ENCODE assay signal across 25 cellular contexts in the genomic region with DNA sequence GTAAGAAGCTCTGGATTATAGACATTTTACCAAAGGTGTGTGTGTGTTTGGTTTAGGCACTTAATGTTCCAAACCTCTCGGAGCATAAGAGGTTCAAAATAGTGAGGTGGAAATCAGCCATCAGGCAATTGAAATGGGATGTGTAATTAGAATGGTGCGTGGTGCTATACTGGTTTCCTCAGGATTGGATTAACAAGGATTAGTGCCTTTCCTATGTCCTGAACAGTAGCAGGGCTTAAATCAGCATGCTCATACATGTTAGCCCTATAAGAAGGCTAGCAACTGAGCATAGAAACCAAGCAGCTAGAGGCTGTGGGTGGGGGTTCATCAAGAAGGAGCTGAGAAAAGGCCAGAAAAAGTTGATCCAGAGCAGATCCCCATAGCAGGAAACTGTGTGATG.
DNase-seq lines count a peak whose midpoint lies in the region; ATAC-seq, FAIRE-seq and TF ChIP-seq lines count a peak whose summit lies in the region.
"Had no signal": no experiment of that assay in that cellular context is flagged by ENCODE, and none has a peak within 500 bp of the region (broad histone marks: within the 10 kb centered on the region; RNA-seq: fewer than 3 reads in every experiment).

No MANE protein-coding gene starts in this region.

- POLR2A ChIA-PET in GM12878 (lab: Charles Lee): interaction anchor here (0.6 to 1.3 kb wide), 5 partner anchors 8 to 1342 kb away, joined by 3 to 9 read pairs (median 3); no protein-coding TSS in a partner anchor

- H3K27me3 ChIP-seq in GM12878 (replicated peaks in 1 of 2; ENCODE audit: control insufficient read depth in 2 of 2, insufficient read depth in 2 of 2, low read length in 1 of 2): no peaks in the 10 kb centered on the region
- no peaks in the 10 kb centered on the region for H3K27me3 ChIP-seq in lower lobe of right lung (ENCODE audit: low read depth)

- H3K4me2 ChIP-seq in GM12878 (ENCODE audit: control insufficient read depth, insufficient read depth): no peak overlapping the region
- H3K4me2 ChIP-seq: PC-9, SK-N-SH had no signal

- SMC1A ChIA-PET in GM12878 (lab: Charles Lee; ENCODE audit: uncharacterized antibody, unreplicated experiment): interaction anchor here (0.7 to 2.8 kb wide), 9 partner anchors 8 to 553 kb away, joined by 3 to 24 read pairs (median 5); no protein-coding TSS in a partner anchor

- H3K27ac ChIP-seq in GM12878 (ENCODE audit: control insufficient read depth, insufficient read depth): no peak overlapping the region
- no peak overlapping the region for H3K27ac ChIP-seq in lower lobe of right lung
- H3K27ac ChIP-seq: PC-9 had no signal

- no peaks in the 10 kb centered on the region for H4K20me1 ChIP-seq in GM12878 (ENCODE audit: control insufficient read depth, insufficient read depth)

- no TSS peak for BruUV-seq in GM12878 (replicated peaks; lab: Mats Ljungman, UMichigan)

- TF ChIP-seq EP300 in GM12878 (IDR thresholded peaks at IDR 0.05; ENCODE audit: borderline replicate concordance in 1 of 2, control insufficient read depth in 1 of 2, low read depth in 2 of 2, low read length in 2 of 2): no peak

- H2AFZ ChIP-seq in GM12878 (ENCODE audit: control insufficient read depth, low read depth, low read length): no peak overlapping the region
- H2AFZ ChIP-seq: PC-9 had no signal

- no peak for TF ChIP-seq POLR2A in GM12878 (IDR thresholded peaks at IDR 0.05; ENCODE audit: low read depth, low read length)

- TF ChIP-seq CTCF in GM12878 (IDR thresholded peaks at IDR 0.05 in 2 of 3, conservative IDR thresholded peaks at IDR 0.05 in 1 of 3; ENCODE audit: control insufficient read depth in 2 of 3, extremely low read depth in 1 of 3, insufficient read depth in 1 of 3, low read depth in 3 of 3, low read length in 3 of 3) (no peak), lower lobe of right lung (IDR thresholded peaks at IDR 0.05) (no peak)

- H3K36me3 ChIP-seq in GM12878 (ENCODE audit: control insufficient read depth in 2 of 2, insufficient read depth in 2 of 2, low read length in 1 of 2) (no peaks in the 10 kb centered on the region), lower lobe of right lung (no peaks in the 10 kb centered on the region)

- no peak for TF ChIP-seq RAD21 in GM12878 (IDR thresholded peaks at IDR 0.05; ENCODE audit: insufficient read depth, low read depth, low read length)

- CTCF ChIA-PET in GM12878 (lab: Yijun Ruan, JAX): interaction anchor here (0.6 to 1.4 kb wide), 4 partner anchors 8 to 109 kb away, joined by 3 to 5 read pairs (median 4); no protein-coding TSS in a partner anchor

- H3K79me2 ChIP-seq in GM12878 (ENCODE audit: control insufficient read depth, insufficient read depth, low read length): no peaks in the 10 kb centered on the region

- 95% methylated on average over 2 of the region's 2 CpGs for WGBS in GM12878 (ENCODE audit: insufficient coverage, insufficient replicate concordance, low lambda C conversion rate, missing lambda C conversion rate)

- in situ Hi-C loops in GM12878 (cut with MboI): no loop called here

- no peak overlapping the region for H3K9ac ChIP-seq in GM12878 (ENCODE audit: control insufficient read depth, insufficient read depth, low read length)
- H3K9ac ChIP-seq: SK-N-SH had no signal

- H3K9me3 ChIP-seq in GM12878 (replicated peaks; ENCODE audit: control insufficient read depth, insufficient read depth, low read length): no peaks in the 10 kb centered on the region; the same call in 1 of the 3 replicates
- H3K9me3 ChIP-seq in lower lobe of right lung: no peaks in the 10 kb centered on the region
- H3K9me3 ChIP-seq: SK-N-SH had no signal

- ATAC-seq in GM12878 (peak; percentile 20; the same call in 2 of the 3 replicates), lower lobe of right lung (peak; percentile 47 to 68), HG02973 (IDR thresholded peaks at IDR 0.05; ENCODE audit: unreplicated experiment) (no peak)
- ATAC-seq: CD8-positive, alpha-beta T cell; HCT116 had no signal

- H3K4me1 ChIP-seq in GM12878 (ENCODE audit: control insufficient read depth, insufficient read depth, low read length) (peaks cover 4% of the 10 kb centered on the region; the same call in 1 of the 2 replicates), lower lobe of right lung (no peaks in the 10 kb centered on the region)

- DNase-seq in D341Med (ENCODE audit: low spot score): peak; percentile 57
- no peak for DNase-seq in GM19239 (ENCODE audit: insufficient read length, low spot score)
- no peak for DNase-seq in GM12878 (ENCODE audit: low read depth, low spot score)
- DNase-seq in lower lobe of right lung: no peak
- no peak for DNase-seq in mucosa of gallbladder (ENCODE audit: low spot score)
- no peak for DNase-seq in midbrain (lab: John Stamatoyannopoulos, UW)
- no peak for DNase-seq in NCI-H1417 treated with DMSO at 0.1 percent for 48 hours (lab: John Stamatoyannopoulos, UW)
- DNase-seq: AML-193; C1 segment of cervical spinal cord; CD8-positive, alpha-beta T cell; GOT3; KG1; NCI-H1105; NCI-H2029 treated with DMSO at 0.1 percent for 48 hours; NCI-H2171; NCI-H446; NCI-H526 treated with DMSO at 0.1 percent for 48 hours; PC-9; RPMI8226; SIG-M5; SK-N-SH had no signal

- RAD21 ChIA-PET in GM12878 (lab: Charles Lee; ENCODE audit: unreplicated experiment): interaction anchor here (1.2 to 3.5 kb wide), 3 partner anchors 8 to 116 kb away, joined by 3 to 22 read pairs (median 7); no protein-coding TSS in a partner anchor

- FAIRE-seq in GM19239 (lab: Jason Lieb, UNC) (peak; percentile 71), GM12878 (lab: Jason Lieb, UNC) (no peak)
- FAIRE-seq: G401.6, HTR-8/SVneo had no signal

- no peak overlapping the region for H3K4me3 ChIP-seq in GM12878
- H3K4me3 ChIP-seq in lower lobe of right lung: no peak overlapping the region
- H3K4me3 ChIP-seq: PC-9 had no signal

- intact Hi-C loops in GM12878 (cut with micrococcal nuclease; ENCODE audit: unreplicated experiment) (no loop called here), lower lobe of right lung (cut with DNase I) (no loop called here)

TF ChIP-seq in GM12878, 131 proteins besides CTCF, POLR2A, EP300 and RAD21 (continues in another document):
- TF ChIP-seq SREBF2 (IDR thresholded peaks at IDR 0.05; ENCODE audit: low read length): no peak
- TF ChIP-seq ZNF24 (IDR thresholded peaks at IDR 0.05): no peak
- TF ChIP-seq RAD51 (IDR thresholded peaks at IDR 0.05): no peak
- no peak for TF ChIP-seq NFYA (IDR thresholded peaks at IDR 0.05; ENCODE audit: borderline replicate concordance, low read depth, low read length)
- TF ChIP-seq NR2F1 (conservative IDR thresholded peaks at IDR 0.05): no peak
- TF ChIP-seq, protein P1, sequence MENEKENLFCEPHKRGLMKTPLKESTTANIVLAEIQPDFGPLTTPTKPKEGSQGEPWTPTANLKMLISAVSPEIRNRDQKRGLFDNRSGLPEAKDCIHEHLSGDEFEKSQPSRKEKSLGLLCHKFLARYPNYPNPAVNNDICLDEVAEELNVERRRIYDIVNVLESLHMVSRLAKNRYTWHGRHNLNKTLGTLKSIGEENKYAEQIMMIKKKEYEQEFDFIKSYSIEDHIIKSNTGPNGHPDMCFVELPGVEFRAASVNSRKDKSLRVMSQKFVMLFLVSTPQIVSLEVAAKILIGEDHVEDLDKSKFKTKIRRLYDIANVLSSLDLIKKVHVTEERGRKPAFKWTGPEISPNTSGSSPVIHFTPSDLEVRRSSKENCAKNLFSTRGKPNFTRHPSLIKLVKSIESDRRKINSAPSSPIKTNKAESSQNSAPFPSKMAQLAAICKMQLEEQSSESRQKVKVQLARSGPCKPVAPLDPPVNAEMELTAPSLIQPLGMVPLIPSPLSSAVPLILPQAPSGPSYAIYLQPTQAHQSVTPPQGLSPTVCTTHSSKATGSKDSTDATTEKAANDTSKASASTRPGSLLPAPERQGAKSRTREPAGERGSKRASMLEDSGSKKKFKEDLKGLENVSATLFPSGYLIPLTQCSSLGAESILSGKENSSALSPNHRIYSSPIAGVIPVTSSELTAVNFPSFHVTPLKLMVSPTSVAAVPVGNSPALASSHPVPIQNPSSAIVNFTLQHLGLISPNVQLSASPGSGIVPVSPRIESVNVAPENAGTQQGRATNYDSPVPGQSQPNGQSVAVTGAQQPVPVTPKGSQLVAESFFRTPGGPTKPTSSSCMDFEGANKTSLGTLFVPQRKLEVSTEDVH (IDR thresholded peaks at IDR 0.05; ENCODE audit: low read depth, partially characterized antibody): no peak
- TF ChIP-seq GATAD2B (conservative IDR thresholded peaks at IDR 0.05; ENCODE audit: low read depth): no peak
- TF ChIP-seq, protein P2, sequence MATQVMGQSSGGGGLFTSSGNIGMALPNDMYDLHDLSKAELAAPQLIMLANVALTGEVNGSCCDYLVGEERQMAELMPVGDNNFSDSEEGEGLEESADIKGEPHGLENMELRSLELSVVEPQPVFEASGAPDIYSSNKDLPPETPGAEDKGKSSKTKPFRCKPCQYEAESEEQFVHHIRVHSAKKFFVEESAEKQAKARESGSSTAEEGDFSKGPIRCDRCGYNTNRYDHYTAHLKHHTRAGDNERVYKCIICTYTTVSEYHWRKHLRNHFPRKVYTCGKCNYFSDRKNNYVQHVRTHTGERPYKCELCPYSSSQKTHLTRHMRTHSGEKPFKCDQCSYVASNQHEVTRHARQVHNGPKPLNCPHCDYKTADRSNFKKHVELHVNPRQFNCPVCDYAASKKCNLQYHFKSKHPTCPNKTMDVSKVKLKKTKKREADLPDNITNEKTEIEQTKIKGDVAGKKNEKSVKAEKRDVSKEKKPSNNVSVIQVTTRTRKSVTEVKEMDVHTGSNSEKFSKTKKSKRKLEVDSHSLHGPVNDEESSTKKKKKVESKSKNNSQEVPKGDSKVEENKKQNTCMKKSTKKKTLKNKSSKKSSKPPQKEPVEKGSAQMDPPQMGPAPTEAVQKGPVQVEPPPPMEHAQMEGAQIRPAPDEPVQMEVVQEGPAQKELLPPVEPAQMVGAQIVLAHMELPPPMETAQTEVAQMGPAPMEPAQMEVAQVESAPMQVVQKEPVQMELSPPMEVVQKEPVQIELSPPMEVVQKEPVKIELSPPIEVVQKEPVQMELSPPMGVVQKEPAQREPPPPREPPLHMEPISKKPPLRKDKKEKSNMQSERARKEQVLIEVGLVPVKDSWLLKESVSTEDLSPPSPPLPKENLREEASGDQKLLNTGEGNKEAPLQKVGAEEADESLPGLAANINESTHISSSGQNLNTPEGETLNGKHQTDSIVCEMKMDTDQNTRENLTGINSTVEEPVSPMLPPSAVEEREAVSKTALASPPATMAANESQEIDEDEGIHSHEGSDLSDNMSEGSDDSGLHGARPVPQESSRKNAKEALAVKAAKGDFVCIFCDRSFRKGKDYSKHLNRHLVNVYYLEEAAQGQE (IDR thresholded peaks at IDR 0.05; ENCODE audit: low read depth, low read length): no peak
- no peak for TF ChIP-seq ASH2L (IDR thresholded peaks at IDR 0.05; ENCODE audit: borderline replicate concordance, low read depth)
- TF ChIP-seq CREB1 (IDR thresholded peaks at IDR 0.05; ENCODE audit: low read depth): no peak
- TF ChIP-seq ATF3 (IDR thresholded peaks at IDR 0.05; ENCODE audit: borderline replicate concordance, extremely low read depth, low read depth, low read length): no peak
